ENCODE assay signal across 17 cellular contexts in genomic region chr21:26614251-26614650, GRCh38. TPM values are rescaled to one million over a fixed set of nuclear protein-coding genes. Genes with fewer than 3 reads are reported as not detected.
"Had no signal": no experiment of that assay in that cellular context is flagged by ENCODE, and none has a peak within 500 bp of the region (broad histone marks: within the 10 kb centered on the region; RNA-seq: fewer than 3 reads in every experiment).

No MANE protein-coding gene starts in this region.

- H3K27ac ChIP-seq: gastroesophageal sphincter, ovary, right atrium auricular region, sigmoid colon, tibial artery, upper lobe of right lung, vagina had no signal

- DNase-seq: dermis blood vessel endothelial cell; erythroblast; glutamatergic neuron; islet precursor cell; mammary epithelial cell; natural killer cell; ovary; sigmoid colon; stimulated activated CD4-positive, alpha-beta T cell treated with anti-CD3 and anti-CD28 coated beads, Interleukin-4, amount 100 ng/mL, for 1 hour; tibial artery; upper lobe of right lung had no signal

- H3K4me2 ChIP-seq: smooth muscle cell had no signal

- ATAC-seq: gastroesophageal sphincter; left lobe of liver; natural killer cell; stimulated activated memory B cell treated with anti-CD40 and anti-IgM and Interleukin-4, amounts not matched to agents 10 μg/mL and 1 μg/mL and 100 μg/mL, for 72 hours; upper lobe of right lung had no signal

- H3K4me3 ChIP-seq: gastroesophageal sphincter, ovary, right atrium auricular region, sigmoid colon, smooth muscle cell, tibial artery, upper lobe of right lung, vagina had no signal

- H3K27me3 ChIP-seq: gastroesophageal sphincter, ovary, right atrium auricular region, sigmoid colon, tibial artery, upper lobe of right lung, vagina had no signal

- H3K4me1 ChIP-seq: gastroesophageal sphincter, right atrium auricular region, sigmoid colon, tibial artery, upper lobe of right lung, vagina had no signal

- H3K9me3 ChIP-seq: gastroesophageal sphincter, ovary, sigmoid colon, upper lobe of right lung, vagina had no signal

- H3K36me3 ChIP-seq: gastroesophageal sphincter, ovary, right atrium auricular region, sigmoid colon, tibial artery, upper lobe of right lung, vagina had no signal

RNA-seq across cellular contexts. Expression of gene CYYR1, which starts 41.2 kb away (rescaled TPM):
- total RNA-seq: natural killer cell had no signal
